In genomic region chr21:36111238-36111637, GRCh38 we compare ENCODE assay signal across 28 cellular contexts.
"Had no signal": no experiment of that assay in that cellular context is flagged by ENCODE, and none has a peak within 500 bp of the region (broad histone marks: within the 10 kb centered on the region; RNA-seq: fewer than 3 reads in every experiment).

No MANE protein-coding gene starts in this region.

- H3K27ac ChIP-seq: brain microvascular endothelial cell, coronary artery, gastroesophageal sphincter, hepatocyte, neutrophil, right lobe of liver, testis had no signal

- H3K36me3 ChIP-seq: brain microvascular endothelial cell, gastroesophageal sphincter, neutrophil, right lobe of liver had no signal

- H2AFZ ChIP-seq: hepatocyte had no signal

- ATAC-seq: activated CD4-positive, alpha-beta T cell treated with anti-CD3 and anti-CD28 coated beads for 36 hours; gastroesophageal sphincter; left colon; mucosa of descending colon; right lobe of liver; stimulated activated naive CD8-positive, alpha-beta T cell treated with anti-CD3 and anti-CD28 coated beads, Interleukin-15, Interleukin-2, amounts not matched to agents 100 U/mL and 50 U/mL, for 24 hours had no signal

- H3K9me3 ChIP-seq: gastroesophageal sphincter, mucosa of descending colon, neutrophil, right lobe of liver, testis had no signal

- DNase-seq: activated CD4-positive, alpha-beta T cell treated with anti-CD3 and anti-CD28 coated beads for 36 hours; activated CD4-positive, alpha-beta T cell treated with anti-CD3 and anti-CD28 coated beads, Interleukin-2, amount 50 U/mL, for 4 hours; activated CD4-positive, CD25-positive, alpha-beta regulatory T cell; activated effector memory CD4-positive, alpha-beta T cell treated with Interleukin-2 at 50 U/mL for 16 hours; activated naive CD4-positive, alpha-beta T cell treated with Interleukin-2 at 50 U/mL for 16 hours; activated naive CD8-positive, alpha-beta T cell treated with anti-CD3 and anti-CD28 coated beads, Interleukin-2, amount 10 ng/mL, durations not matched to agents 7 days and 5 days; brain microvascular endothelial cell; dorsolateral prefrontal cortex; effector memory CD4-positive, alpha-beta T cell; erythroblast; left colon; mesenchymal stem cell; mucosa of descending colon; right lobe of liver; stimulated activated CD4-positive, alpha-beta T cell treated with anti-CD3 and anti-CD28 coated beads, Interleukin-12 subunit alpha, Interleukin-12 subunit beta, amount 100 ng/mL, for 4 hours; stimulated activated CD4-positive, alpha-beta T cell treated with anti-CD3 and anti-CD28 coated beads, Interleukin-4, amount 100 ng/mL, for 1 hour; stimulated activated naive CD8-positive, alpha-beta T cell treated with anti-CD3 and anti-CD28 coated beads, Interleukin-15, Interleukin-2, amounts not matched to agents 100 U/mL and 50 U/mL, for 24 hours; T-helper 1 cell; testis had no signal

- H3K36me3 Mint-ChIP-seq: activated naive CD8-positive, alpha-beta T cell treated with anti-CD3 and anti-CD28 coated beads, Interleukin-2, amount 10 ng/mL, durations not matched to agents 7 days and 5 days; type B pancreatic cell had no signal

- H3K4me2 ChIP-seq: hepatocyte had no signal

- H3K27ac Mint-ChIP-seq: activated CD4-positive, alpha-beta T cell treated with anti-CD3 and anti-CD28 coated beads for 36 hours; activated naive CD8-positive, alpha-beta T cell treated with anti-CD3 and anti-CD28 coated beads, Interleukin-2, amount 10 ng/mL, durations not matched to agents 7 days and 5 days; T-helper 2 cell treated with Interferon-gamma antibody and Interleukin-4, amounts not matched to agents 5 μg/mL and 100 μg/mL, for 36 hours; type B pancreatic cell had no signal

- H3K79me2 ChIP-seq: hepatocyte had no signal

- FAIRE-seq: astrocyte, keratinocyte had no signal

- H3K4me3 ChIP-seq: coronary artery, dorsolateral prefrontal cortex, gastroesophageal sphincter, hepatocyte, mucosa of descending colon, right lobe of liver, testis had no signal

- H3K27me3 ChIP-seq: brain microvascular endothelial cell, dorsolateral prefrontal cortex, gastroesophageal sphincter, right lobe of liver, testis had no signal

- H3K9me3 Mint-ChIP-seq: activated naive CD8-positive, alpha-beta T cell treated with anti-CD3 and anti-CD28 coated beads, Interleukin-2, amount 10 ng/mL, durations not matched to agents 7 days and 5 days; T-helper 2 cell treated with Interferon-gamma antibody and Interleukin-4, amounts not matched to agents 5 μg/mL and 100 μg/mL, for 36 hours; type B pancreatic cell had no signal

- H3K4me3 Mint-ChIP-seq: activated CD4-positive, alpha-beta T cell treated with anti-CD3 and anti-CD28 coated beads for 36 hours; activated naive CD8-positive, alpha-beta T cell treated with anti-CD3 and anti-CD28 coated beads, Interleukin-2, amount 10 ng/mL, durations not matched to agents 7 days and 5 days; nephron; T-helper 2 cell treated with Interferon-gamma antibody and Interleukin-4, amounts not matched to agents 5 μg/mL and 100 μg/mL, for 36 hours; type B pancreatic cell had no signal
